In the genomic region with DNA sequence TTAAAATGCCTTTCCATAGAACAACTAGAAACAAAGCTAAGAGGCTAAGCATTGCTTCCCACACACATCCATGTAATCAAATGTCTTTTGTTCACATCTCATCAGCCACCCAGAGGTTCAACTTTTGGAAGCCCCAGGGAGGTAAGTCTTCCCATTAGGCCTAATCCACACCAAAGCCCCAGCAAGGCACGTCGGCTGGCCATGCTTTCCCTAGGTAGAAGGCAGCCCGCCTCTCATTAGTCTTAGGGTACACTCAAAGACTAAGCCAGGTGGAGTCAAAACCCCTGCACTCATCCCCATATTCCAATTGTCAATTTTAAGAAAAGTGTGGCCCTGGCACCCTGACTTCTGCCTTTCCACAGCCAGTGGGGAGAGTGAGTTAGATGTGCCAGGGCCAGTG, we compare ENCODE assay signal across 16 cellular contexts.
DNase-seq lines count a peak whose midpoint lies in the region; ATAC-seq, FAIRE-seq and TF ChIP-seq lines count a peak whose summit lies in the region.
"Had no signal": no experiment of that assay in that cellular context is flagged by ENCODE, and none has a peak within 500 bp of the region (broad histone marks: within the 10 kb centered on the region; RNA-seq: fewer than 3 reads in every experiment).

No MANE protein-coding gene starts in this region.

- H3K27ac ChIP-seq in GM23338 (ENCODE audit: low read depth) (no peak overlapping the region), H1 (ENCODE audit: low read depth, low read length) (no peak overlapping the region)

- H3K27ac Mint-ChIP-seq in Caco-2 (ENCODE audit: unreplicated experiment): peak overlapping the region; percentile 4
- H3K27ac Mint-ChIP-seq in GM23338: no peak overlapping the region
- peak overlapping the region; percentile 88 for H3K27ac Mint-ChIP-seq in nephron progenitor cell
- H3K27ac Mint-ChIP-seq: B cell; CD4-positive, alpha-beta T cell had no signal

- POLR2A ChIA-PET in Caco-2 (lab: Charles Lee): no interaction called here
- POLR2A ChIA-PET in H1 (lab: Charles Lee; ENCODE audit: partially characterized antibody): no interaction called here

- no peaks in the 10 kb centered on the region for H3K27me3 Mint-ChIP-seq in Caco-2 (ENCODE audit: insufficient read depth, unreplicated experiment)
- H3K27me3 Mint-ChIP-seq in GM23338 (ENCODE audit: insufficient read depth, low read depth, poor library complexity): peaks cover 3% of the 10 kb centered on the region
- H3K27me3 Mint-ChIP-seq in nephron progenitor cell (ENCODE audit: low read depth, poor library complexity): peaks cover 14% of the 10 kb centered on the region
- H3K27me3 Mint-ChIP-seq: CD4-positive, alpha-beta T cell had no signal

- H3K4me3 Mint-ChIP-seq in Caco-2 (ENCODE audit: unreplicated experiment): no peak overlapping the region
- no peak overlapping the region for H3K4me3 Mint-ChIP-seq in GM23338
- no peak overlapping the region for H3K4me3 Mint-ChIP-seq in nephron progenitor cell
- H3K4me3 Mint-ChIP-seq: B cell; CD4-positive, alpha-beta T cell had no signal

- H2BK15ac ChIP-seq in H1 (ENCODE audit: low read length): no peak overlapping the region

- H4K20me1 ChIP-seq in GM23338 (replicated peaks; ENCODE audit: insufficient read depth) (no peaks in the 10 kb centered on the region), H1 (replicated peaks in 1 of 2; ENCODE audit: control insufficient read depth in 1 of 2, insufficient read depth in 2 of 2, low read length in 2 of 2) (no peaks in the 10 kb centered on the region)

- H3K4ac ChIP-seq in H1 (replicated peaks; ENCODE audit: insufficient read length, low read depth, low read length): no peak overlapping the region

- no peaks in the 10 kb centered on the region for H3K23me2 ChIP-seq in H1 (ENCODE audit: low read depth, low read length)

- H2AK5ac ChIP-seq in H1 (ENCODE audit: low read depth, low read length): no peak overlapping the region

- H3K14ac ChIP-seq in H1 (ENCODE audit: insufficient read length): no peak overlapping the region

- peak; percentile 42 for ATAC-seq in GM23338
- ATAC-seq: HCT116 had no signal

- H3K9me2 ChIP-seq in GM23338 (ENCODE audit: insufficient read depth): peaks cover 16% of the 10 kb centered on the region

- no peak for FAIRE-seq in H1 (lab: Jason Lieb, UNC)
- FAIRE-seq: A204.1, G401.6, GM12891 had no signal

- H3K9me3 Mint-ChIP-seq in Caco-2 (ENCODE audit: unreplicated experiment) (peaks cover 21% of the 10 kb centered on the region), GM23338 (peaks cover 12% of the 10 kb centered on the region), nephron progenitor cell (peaks cover 30% of the 10 kb centered on the region)

- peaks cover 15% of the 10 kb centered on the region for H3K4me1 Mint-ChIP-seq in Caco-2 (ENCODE audit: low read depth, unreplicated experiment)
- H3K4me1 Mint-ChIP-seq in GM23338: peaks cover 46% of the 10 kb centered on the region
- peaks cover 19% of the 10 kb centered on the region for H3K4me1 Mint-ChIP-seq in nephron progenitor cell
- H3K4me1 Mint-ChIP-seq: B cell had no signal

- no peak overlapping the region for H3K4me3 ChIP-seq in Caco-2 (ENCODE audit: low read depth, low read length)
- H3K4me3 ChIP-seq in GM23338: no peak overlapping the region
- H3K4me3 ChIP-seq in H1 (ENCODE audit: extremely low read depth in 1 of 4, insufficient read depth in 2 of 4, low read depth in 3 of 4, low read length in 4 of 4): no peak overlapping the region

- TF ChIP-seq POLR2A in H1 (IDR thresholded peaks at IDR 0.05; ENCODE audit: control extremely low read depth in 1 of 2, low read depth in 2 of 2, low read length in 2 of 2): no peak

- TF ChIP-seq CTCF in Caco-2 (IDR thresholded peaks at IDR 0.05; ENCODE audit: insufficient read depth in 1 of 2, low read depth in 1 of 2, low read length in 1 of 2, severe bottlenecking in 1 of 2, unreplicated experiment in 1 of 2) (no peak), GM23338 (conservative IDR thresholded peaks at IDR 0.05; ENCODE audit: low read depth in 2 of 2) (no peak), H1 (IDR thresholded peaks at IDR 0.05; ENCODE audit: control extremely low read depth in 1 of 3, insufficient read depth in 1 of 3, low read depth in 1 of 3, low read length in 3 of 3) (no peak), nephron progenitor cell (IDR thresholded peaks at IDR 0.05) (no peak)

- H2BK12ac ChIP-seq in H1 (ENCODE audit: low read depth, low read length): no peak overlapping the region

- H3K4me2 ChIP-seq in GM23338 (0 out of 2 replicates have a peak overlapping the region, but pooled peaks have one; percentile 6), H1 (ENCODE audit: insufficient read depth in 1 of 2, low read depth in 2 of 2, low read length in 2 of 2) (peak overlapping the region in 1 of 2 experiments; percentile 26; a peak in 1 of 4 replicates)

- H3F3A ChIP-seq in GM23338 (replicated peaks; ENCODE audit: low read depth): no peaks in the 10 kb centered on the region

- no peaks in the 10 kb centered on the region for H3K36me3 Mint-ChIP-seq in Caco-2 (ENCODE audit: insufficient read depth, unreplicated experiment)
- H3K36me3 Mint-ChIP-seq in GM23338 (ENCODE audit: low read depth): peaks cover 16% of the 10 kb centered on the region
- H3K36me3 Mint-ChIP-seq in nephron progenitor cell (ENCODE audit: low read depth): peaks cover 4% of the 10 kb centered on the region

- no peak overlapping the region for H3K56ac ChIP-seq in H1 (replicated peaks; ENCODE audit: insufficient read length, low read depth, low read length)

- H3K79me2 ChIP-seq in GM23338 (replicated peaks; ENCODE audit: insufficient read depth) (no peaks in the 10 kb centered on the region), H1 (ENCODE audit: control insufficient read depth in 1 of 2, insufficient read depth in 2 of 2, low read length in 2 of 2) (no peaks in the 10 kb centered on the region)

- H2AFZ ChIP-seq in GM23338 (no peak overlapping the region), H1 (ENCODE audit: low read length) (no peak overlapping the region)

- no peak overlapping the region; the same call in 1 of the 2 replicates for H2BK20ac ChIP-seq in H1 (ENCODE audit: low read length)

- peaks cover 24% of the 10 kb centered on the region for H3K4me1 ChIP-seq in Caco-2
- peaks cover 42% of the 10 kb centered on the region for H3K4me1 ChIP-seq in GM23338 (ENCODE audit: insufficient read depth)
- H3K4me1 ChIP-seq in H1 (replicated peaks in 1 of 4; ENCODE audit: control insufficient read depth in 3 of 4, insufficient read depth in 4 of 4, low read length in 3 of 4): peaks cover 4 to 19% (median 13%) of the 10 kb centered on the region in 4 experiments

- intact Hi-C loops in Caco-2 (cut with micrococcal nuclease; ENCODE audit: unreplicated experiment): no loop called here

- BruUV-seq in Caco-2 (replicated peaks; lab: Mats Ljungman, UMichigan): no TSS peak

- no peak overlapping the region for H4K5ac ChIP-seq in H1 (ENCODE audit: insufficient read length, low read depth, low read length)

- no peak overlapping the region for H3K23ac ChIP-seq in H1 (ENCODE audit: insufficient read length)

- H2BK5ac ChIP-seq in H1 (ENCODE audit: low read depth, low read length): 0 out of 2 replicates have a peak overlapping the region, but pooled peaks have one; percentile 5

- H3K36me3 ChIP-seq in Caco-2 (ENCODE audit: control insufficient read depth, insufficient read depth, low read length) (no peaks in the 10 kb centered on the region), GM23338 (ENCODE audit: insufficient read depth) (no peaks in the 10 kb centered on the region), H1 (ENCODE audit: control insufficient read depth in 2 of 4, insufficient read depth in 4 of 4, low read length in 3 of 4) (no peaks in the 10 kb centered on the region)

- DNase-seq in Caco-2 (no peak), GM23338 (ENCODE audit: low spot score) (no peak), H1 (ENCODE audit: low read depth in 1 of 2, low spot score in 2 of 2) (no peak), nephron progenitor cell (no peak), NCI-H2081 treated with DMSO at 0.1 percent for 48 hours (lab: John Stamatoyannopoulos, UW) (no peak), NCI-H1694 treated with DMSO at 0.1 percent for 48 hours (lab: John Stamatoyannopoulos, UW) (no peak)
- DNase-seq in activated CD4-positive, alpha-beta T cell treated with anti-CD3 and anti-CD28 coated beads for 1 hour: no peak
- DNase-seq: C1 segment of cervical spinal cord; CD4-positive, alpha-beta T cell; GOT3; IMR-90 had no signal

- no peak for TF ChIP-seq EP300 in H1 (IDR thresholded peaks at IDR 0.05; ENCODE audit: borderline replicate concordance in 1 of 2, low read depth in 2 of 2, low read length in 2 of 2)

- WGBS in H1 (ENCODE audit: extremely low coverage in 1 of 2, insufficient coverage in 1 of 2, insufficient read length in 1 of 2, insufficient replicate concordance in 2 of 2, low coverage in 1 of 2, low lambda C conversion rate in 2 of 2, missing lambda C conversion rate in 1 of 2), 2 experiments: 87% methylated on average over 3 of the region's 3 CpGs; no CpG with 5 or more reads in 1 of the 2 experiments

- H4K8ac ChIP-seq in H1 (ENCODE audit: extremely low read depth, insufficient read depth, low read length): no peak overlapping the region

- no peaks in the 10 kb centered on the region for H3K27me3 ChIP-seq in Caco-2 (replicated peaks; ENCODE audit: control insufficient read depth, insufficient read depth, low read length)
- no peaks in the 10 kb centered on the region for H3K27me3 ChIP-seq in GM23338 (ENCODE audit: insufficient read depth)
- H3K27me3 ChIP-seq in H1 (replicated peaks in 1 of 4; ENCODE audit: control insufficient read depth in 3 of 4, extremely low read depth in 1 of 4, insufficient read depth in 3 of 4, low read length in 3 of 4): no peaks in the 10 kb centered on the region

- no peak overlapping the region for H3K9ac ChIP-seq in H1 (replicated peaks in 1 of 4; ENCODE audit: extremely low read depth in 1 of 4, low read depth in 3 of 4, low read length in 3 of 4)

- H3K79me1 ChIP-seq in H1 (ENCODE audit: low read depth, low read length): no peaks in the 10 kb centered on the region

- no peak for TF ChIP-seq RAD21 in H1 (IDR thresholded peaks at IDR 0.05 in 1 of 2, conservative IDR thresholded peaks at IDR 0.05 in 1 of 2; ENCODE audit: low read depth in 2 of 2, low read length in 2 of 2)

- H4K91ac ChIP-seq in H1 (replicated peaks; ENCODE audit: insufficient read length, low read length): no peak overlapping the region

- no peak overlapping the region for H2BK120ac ChIP-seq in H1 (replicated peaks; ENCODE audit: low read depth, low read length)

- CTCF ChIA-PET in Caco-2 (lab: Charles Lee): interaction anchor here (0.6 kb wide), 1 partner anchor 42 kb away, joined by 3 read pairs; no protein-coding TSS in a partner anchor
- CTCF ChIA-PET in H1 (lab: Charles Lee; ENCODE audit: partially characterized antibody): interaction anchor here (0.9 to 1.6 kb wide), 5 partner anchors 15 to 913 kb away, joined by 3 to 5 read pairs (median 3); no protein-coding TSS in a partner anchor

- H3K9me3 ChIP-seq in Caco-2: no peaks in the 10 kb centered on the region
- no peaks in the 10 kb centered on the region; a peak in 1 of 4 replicates for H3K9me3 ChIP-seq in H1 (ENCODE audit: insufficient read depth in 2 of 2, low read depth in 1 of 2, low read length in 1 of 2)

- H3K18ac ChIP-seq in H1 (ENCODE audit: extremely low read depth, low read length): no peak overlapping the region

TF ChIP-seq in H1, 55 proteins besides CTCF, POLR2A, EP300 and RAD21 (continues in another document):
- TF ChIP-seq SP4 (IDR thresholded peaks at IDR 0.05; ENCODE audit: low read length) (no peak), GABPA (IDR thresholded peaks at IDR 0.05; ENCODE audit: borderline replicate concordance, insufficient read depth, low read length) (no peak)
